8 cellular contexts compared by ENCODE assay signal in the genomic region with DNA sequence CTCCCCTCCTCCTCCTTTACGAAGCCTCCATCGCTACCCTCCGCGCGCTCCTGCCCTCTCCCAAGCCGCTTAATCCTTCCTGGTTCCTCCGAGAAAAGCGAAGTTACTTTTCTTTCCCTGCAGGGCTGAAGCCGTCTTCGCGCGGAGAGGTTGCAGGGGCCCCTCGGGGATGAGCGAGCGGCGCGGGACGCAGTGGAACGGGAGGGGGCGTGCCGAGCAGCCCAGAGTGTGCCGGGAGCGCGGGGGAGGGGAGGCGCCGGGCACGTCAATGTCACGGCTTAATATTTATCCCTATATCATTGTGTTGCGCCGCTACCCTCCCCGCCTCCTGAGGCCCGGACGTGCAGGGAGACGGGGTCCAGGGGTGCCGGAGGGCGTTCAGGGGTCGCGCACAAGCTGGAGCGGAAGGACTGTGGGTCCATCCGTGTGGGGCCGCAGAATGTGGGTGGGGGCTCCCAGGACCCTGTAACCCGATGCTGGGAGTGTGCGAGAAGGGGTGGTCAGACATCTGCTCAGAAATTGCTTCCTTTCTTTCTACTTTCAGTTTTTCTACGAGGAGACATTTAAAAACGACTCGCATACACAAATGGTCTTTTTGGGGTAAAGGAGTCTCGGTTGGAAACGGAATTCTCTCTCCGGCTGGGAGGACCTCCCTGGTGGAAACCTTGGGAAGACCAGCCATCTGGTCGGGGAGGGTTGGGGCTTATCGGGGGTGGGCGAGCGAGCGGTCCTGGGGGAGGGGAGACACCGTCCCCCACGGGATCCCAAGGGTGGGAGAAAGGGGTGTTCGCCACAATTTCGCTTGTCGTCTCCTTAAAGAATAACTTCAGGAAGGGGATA. TPM values are rescaled to one million over a fixed set of nuclear protein-coding genes. Genes with fewer than 3 reads are reported as not detected.
A peak's percentile ranks its signal among the peaks of the same experiment; 100 is the strongest.
DNase-seq lines count a peak whose midpoint lies in the region; ATAC-seq lines count a peak whose summit lies in the region.

No MANE protein-coding gene starts in this region.

- no peaks in the 10 kb centered on the region for H3K9me3 ChIP-seq in mononuclear cell (ENCODE audit: low read depth, low read length)

- peaks cover 34% of the 10 kb centered on the region for H3K4me1 ChIP-seq in mononuclear cell (ENCODE audit: insufficient read depth, low read length)

- ATAC-seq in GM18520 (IDR thresholded peaks at IDR 0.05; ENCODE audit: unreplicated experiment) (peak; percentile 29), HG03045 (IDR thresholded peaks at IDR 0.05; ENCODE audit: unreplicated experiment) (peak; percentile 34)

- no peaks in the 10 kb centered on the region for H3K27me3 ChIP-seq in mononuclear cell (ENCODE audit: insufficient read depth, low read length)

- peak; percentile 41 to 47 for DNase-seq in AML-193 (lab: John Stamatoyannopoulos, UW)
- DNase-seq in NK-92 (lab: John Stamatoyannopoulos, UW; ENCODE audit: unreplicated experiment) = peak; percentile 10
- DNase-seq in activated CD8-positive, alpha-beta memory T cell treated with anti-CD3 and anti-CD28 coated beads, Interleukin-2, amount 50 U/mL, for 48 hours = peak; percentile 90
- peak; percentile 62 for DNase-seq in epidermal melanocyte (ENCODE audit: insufficient read length, low spot score)
- peak; percentile 68 for DNase-seq in stimulated activated CD8-positive, alpha-beta memory T cell treated with anti-CD3 and anti-CD28 coated beads, Interleukin-7, amount 100 ng/mL, for 24 hours (ENCODE audit: low read depth)

- H3K4me3 ChIP-seq in mononuclear cell (ENCODE audit: low read length) = peak overlapping the region; percentile 84

RNA-seq across cellular contexts. Expression of gene CDK6, which starts 2.4 kb away (rescaled TPM):
- total RNA-seq in mononuclear cell = 28.4 TPM

Comparison
In these comparisons a context has a peak if more than half of its experiments do, and no peak if none do; other contexts are left out.
1. Peak in every context shown above with its lines: DNase-seq, ATAC-seq and H3K4me3 ChIP-seq.
2. DNase-seq: peak in every context shown above with its lines; median percentile 90 in activated CD8-positive, alpha-beta memory T cell treated with anti-CD3 and anti-CD28 coated beads, Interleukin-2, amount 50 U/mL, for 48 hours; 68 in stimulated activated CD8-positive, alpha-beta memory T cell treated with anti-CD3 and anti-CD28 coated beads, Interleukin-7, amount 100 ng/mL, for 24 hours; 62 in epidermal melanocyte; 44 in AML-193; 10 in NK-92.